Comparison of ENCODE assay signal across 7 cellular contexts in genomic region chr4:32831104-32831503, GRCh38.
"Had no signal": no experiment of that assay in that cellular context is flagged by ENCODE, and none has a peak within 500 bp of the region (broad histone marks: within the 10 kb centered on the region; RNA-seq: fewer than 3 reads in every experiment).

No MANE protein-coding gene starts in this region.

- H3K27ac Mint-ChIP-seq: HFFc6, IgD-negative memory B cell had no signal

- H3K4me3 Mint-ChIP-seq: HFFc6, IgD-negative memory B cell had no signal

- DNase-seq: GM23248, GOT3, H7, HFFc6 had no signal

- ATAC-seq: HCT116, HepG2 had no signal

- H3K36me3 Mint-ChIP-seq: IgD-negative memory B cell had no signal

- H3K27me3 Mint-ChIP-seq: IgD-negative memory B cell had no signal
